In the genomic region with DNA sequence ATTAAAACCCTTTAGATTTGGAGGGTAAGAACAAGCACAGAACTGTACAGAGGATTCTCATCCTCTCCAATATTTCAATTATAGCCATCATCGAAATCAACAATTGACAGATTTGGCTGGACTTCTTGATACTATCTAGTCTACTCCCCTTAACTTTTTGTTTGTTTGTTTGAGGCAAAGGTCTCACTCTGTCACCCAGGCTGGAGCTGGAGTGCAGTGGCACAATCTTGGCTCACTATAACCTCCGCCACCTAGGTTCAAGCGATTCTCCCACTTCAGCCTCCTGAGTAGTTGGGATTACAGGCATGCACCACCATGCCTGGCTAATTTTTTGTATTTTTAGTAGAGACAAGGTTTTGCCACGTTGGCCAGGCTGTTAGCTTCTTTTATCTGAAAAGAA, we compare ENCODE assay signal across 16 cellular contexts. TPM values are rescaled to one million over a fixed set of nuclear protein-coding genes. Genes with fewer than 3 reads are reported as not detected.
"Had no signal": no experiment of that assay in that cellular context is flagged by ENCODE, and none has a peak within 500 bp of the region (broad histone marks: within the 10 kb centered on the region; RNA-seq: fewer than 3 reads in every experiment).

No MANE protein-coding gene starts in this region.

RNA-seq across cellular contexts. Expression of a gene that starts 6.4 kb away (rescaled TPM):
- total RNA-seq: left ventricle myocardium superior had no signal
- polyA plus RNA-seq: neural cell had no signal

RNA-seq across cellular contexts. Expression of a gene that starts 41.0 kb away (rescaled TPM):
- total RNA-seq: heart right ventricle; hepatocyte; kidney epithelial cell; left ventricle myocardium superior; lower lobe of right lung; mucosa of gallbladder; natural killer cell treated with Interleukin-12 subunit alpha and Interleukin-12 subunit beta and Interleukin-15 and Interleukin-18, amount 100 ng/mL, for 72 hours; omental fat pad; psoas muscle; skeletal muscle tissue; smooth muscle cell; tibial nerve; vagina had no signal
- polyA plus RNA-seq: heart right ventricle, hepatocyte, mammary epithelial cell, neural cell, ovary, psoas muscle, smooth muscle cell had no signal
